ENCODE assay signal across 35 cellular contexts in genomic region chr1:29056256-29056655, GRCh38.
"Had no signal": no experiment of that assay in that cellular context is flagged by ENCODE, and none has a peak within 500 bp of the region (broad histone marks: within the 10 kb centered on the region; RNA-seq: fewer than 3 reads in every experiment).

No MANE protein-coding gene starts in this region.

- H3K36me3 ChIP-seq: MG63 had no signal

- H3K4me3 ChIP-seq: MG63 had no signal

- H3K27me3 ChIP-seq: MG63 had no signal

- H3K9me3 ChIP-seq: MG63 had no signal

- DNase-seq: Karpas-422, Kasumi-1, MG63, MM.1S, MV-4-11, NCI-H1048, NCI-H1092, NCI-H1092 treated with DMSO at 0.1 percent for 48 hours, NCI-H1105, NCI-H1105 treated with DMSO at 0.1 percent for 48 hours, NCI-H1417, NCI-H1417 treated with DMSO at 0.1 percent for 48 hours, NCI-H1436, NCI-H1436 treated with DMSO at 0.1 percent for 48 hours, NCI-H146, NCI-H1694, NCI-H1694 treated with DMSO at 0.1 percent for 48 hours, NCI-H187, NCI-H187 treated with DMSO at 0.1 percent for 48 hours, NCI-H1930, NCI-H2029, NCI-H2029 treated with DMSO at 0.1 percent for 48 hours, NCI-H2081, NCI-H2081 treated with DMSO at 0.1 percent for 48 hours, NCI-H2107, NCI-H2171, NCI-H2171 treated with DMSO at 0.1 percent for 48 hours, NCI-H2227 treated with DMSO at 0.1 percent for 48 hours, NCI-H226, NCI-H345, NCI-H446, NCI-H446 treated with DMSO at 0.1 percent for 48 hours, NCI-H510A, NCI-H510A treated with DMSO at 0.1 percent for 48 hours, NCI-H524 had no signal
